Comparison of ENCODE assay signal across 35 cellular contexts in the genomic region with DNA sequence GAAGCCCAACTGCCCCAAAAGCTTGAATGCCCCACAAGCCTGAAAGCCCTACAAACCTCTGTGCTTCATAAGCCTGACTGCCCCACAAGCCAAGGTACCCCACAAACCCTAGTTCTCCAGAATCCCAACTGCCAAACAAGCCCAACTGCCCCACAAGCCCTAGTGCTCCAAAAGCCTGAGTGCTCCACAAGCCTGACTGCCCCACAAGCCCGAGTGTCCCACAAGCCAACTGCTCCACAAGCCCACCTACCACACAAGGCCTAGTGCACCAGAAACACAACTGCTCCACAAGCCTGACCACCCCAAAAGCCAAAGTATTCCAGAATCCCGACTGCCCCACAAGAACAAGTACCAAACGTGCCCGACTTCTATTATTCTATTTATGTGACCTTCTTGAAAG. TPM values are rescaled to one million over a fixed set of nuclear protein-coding genes. Genes with fewer than 3 reads are reported as not detected.
"Had no signal": no experiment of that assay in that cellular context is flagged by ENCODE, and none has a peak within 500 bp of the region (broad histone marks: within the 10 kb centered on the region; RNA-seq: fewer than 3 reads in every experiment).

No MANE protein-coding gene starts in this region.

- H3K4me1 Mint-ChIP-seq: naive thymus-derived CD4-positive, alpha-beta T cell; nephron; stimulated activated effector memory CD8-positive, alpha-beta T cell treated with anti-CD3 and anti-CD28 coated beads, Interleukin-12 subunit alpha, Interleukin-12 subunit beta, amount 100 ng/mL, for 72 hours had no signal

- H3K4me2 ChIP-seq: neural progenitor cell had no signal

- H3K27ac ChIP-seq: dorsolateral prefrontal cortex, epithelial cell of prostate, gastrocnemius medialis, left lung, neural progenitor cell, psoas muscle, sigmoid colon, testis, tibial artery had no signal

- ATAC-seq: esophagus mucosa; gastrocnemius medialis; left cardiac atrium; left lung; naive thymus-derived CD4-positive, alpha-beta T cell; psoas muscle; right cardiac atrium; stimulated activated effector memory CD8-positive, alpha-beta T cell treated with anti-CD3 and anti-CD28 coated beads, Interleukin-12 subunit alpha, Interleukin-12 subunit beta, amount 100 ng/mL, for 72 hours had no signal

- H3K27ac Mint-ChIP-seq: naive thymus-derived CD4-positive, alpha-beta T cell; nephron; neural progenitor cell; stimulated activated effector memory CD8-positive, alpha-beta T cell treated with anti-CD3 and anti-CD28 coated beads, Interleukin-12 subunit alpha, Interleukin-12 subunit beta, amount 100 ng/mL, for 72 hours; type B pancreatic cell had no signal

- H3K27me3 Mint-ChIP-seq: naive thymus-derived CD4-positive, alpha-beta T cell; type B pancreatic cell had no signal

- H3K4me1 ChIP-seq: gastrocnemius medialis, left lung, neural progenitor cell, psoas muscle, sigmoid colon, testis had no signal

- H3K4me3 ChIP-seq: dorsolateral prefrontal cortex, gastrocnemius medialis, left lung, neural progenitor cell, psoas muscle, sigmoid colon, testis, tibial artery had no signal

- H3K36me3 ChIP-seq: gastrocnemius medialis, left lung, neural progenitor cell, sigmoid colon, tibial artery had no signal

- H3K36me3 Mint-ChIP-seq: naive thymus-derived CD4-positive, alpha-beta T cell; neural progenitor cell; stimulated activated effector memory CD8-positive, alpha-beta T cell treated with anti-CD3 and anti-CD28 coated beads, Interleukin-12 subunit alpha, Interleukin-12 subunit beta, amount 100 ng/mL, for 72 hours; type B pancreatic cell had no signal

- FAIRE-seq: colon had no signal

- H2AFZ ChIP-seq: neural progenitor cell had no signal

- DNase-seq: dorsolateral prefrontal cortex; effector CD4-positive, alpha-beta T cell; foreskin fibroblast; gastrocnemius medialis; head of caudate nucleus; left cardiac atrium; left lung; mesendoderm; midbrain; naive thymus-derived CD4-positive, alpha-beta T cell; psoas muscle; right cardiac atrium; sigmoid colon; stimulated activated CD4-positive, alpha-beta T cell treated with anti-CD3 and anti-CD28 coated beads, Interleukin-2, amount 100 ng/mL, for 24 hours; stimulated activated CD4-positive, alpha-beta T cell treated with anti-CD3 and anti-CD28 coated beads, Interleukin-4, amount 100 ng/mL, for 24 hours; stimulated activated naive CD4-positive, alpha-beta T cell treated with Interleukin-2 at 50 U/mL for 16 hours; substantia nigra; testis; tibial artery had no signal

- H3K9me3 ChIP-seq: gastrocnemius medialis, left lung, psoas muscle, sigmoid colon, testis, tibial artery had no signal

- H3K4me3 Mint-ChIP-seq: naive thymus-derived CD4-positive, alpha-beta T cell; nephron; neural progenitor cell; stimulated activated effector memory CD8-positive, alpha-beta T cell treated with anti-CD3 and anti-CD28 coated beads, Interleukin-12 subunit alpha, Interleukin-12 subunit beta, amount 100 ng/mL, for 72 hours; type B pancreatic cell had no signal

- H3K9ac ChIP-seq: neural progenitor cell had no signal

- H3K27me3 ChIP-seq: gastrocnemius medialis, left lung, neural progenitor cell, sigmoid colon, testis, tibial artery had no signal

- H3K9me3 Mint-ChIP-seq: naive thymus-derived CD4-positive, alpha-beta T cell; stimulated activated effector memory CD8-positive, alpha-beta T cell treated with anti-CD3 and anti-CD28 coated beads, Interleukin-12 subunit alpha, Interleukin-12 subunit beta, amount 100 ng/mL, for 72 hours; type B pancreatic cell had no signal

RNA-seq across cellular contexts. Expression of gene HSFX3, which starts 13.6 kb away (rescaled TPM):
- total RNA-seq: esophagus mucosa; gastrocnemius medialis; glomerular endothelial cell; kidney epithelial cell; left cardiac atrium; left lung; lower leg skin; lung microvascular endothelial cell; mucosa of gallbladder; naive thymus-derived CD4-positive, alpha-beta T cell; osteoblast; renal cortical epithelial cell; right cardiac atrium; sigmoid colon; skeletal muscle tissue; urinary bladder had no signal
- polyA plus RNA-seq: naive thymus-derived CD4-positive, alpha-beta T cell; psoas muscle; right cardiac atrium; sigmoid colon; urinary bladder had no signal

RNA-seq across cellular contexts. Expression of gene MAGEA9B, which starts 23.9 kb away (rescaled TPM):
- total RNA-seq: esophagus mucosa; gastrocnemius medialis; glomerular endothelial cell; left cardiac atrium; left lung; lower leg skin; lung microvascular endothelial cell; mucosa of gallbladder; naive thymus-derived CD4-positive, alpha-beta T cell; osteoblast; psoas muscle; renal cortical epithelial cell; right cardiac atrium; sigmoid colon; skeletal muscle tissue; urinary bladder had no signal
- polyA plus RNA-seq: naive thymus-derived CD4-positive, alpha-beta T cell; psoas muscle; right cardiac atrium; sigmoid colon; urinary bladder had no signal

RNA-seq across cellular contexts. Expression of gene HSFX2, which starts 31.8 kb away (rescaled TPM):
- total RNA-seq: esophagus mucosa, left cardiac atrium, lower leg skin, renal cortical epithelial cell, sigmoid colon had no signal
- polyA plus RNA-seq: naive thymus-derived CD4-positive, alpha-beta T cell had no signal
